ENCODE assay signal across 8 cellular contexts in genomic region chr5:163460562-163461176, GRCh38. TPM values are rescaled to one million over a fixed set of nuclear protein-coding genes. Genes with fewer than 3 reads are reported as not detected.
DNase-seq lines count a peak whose midpoint lies in the region; ATAC-seq and TF ChIP-seq lines count a peak whose summit lies in the region.

Gene HMMR, plus strand, starts transcription at chr5:163460632. Its CDS starts 61 bp downstream, at chr5:163460693.

- ATAC-seq in activated T-helper 17 cell treated with anti-CD3 and anti-CD28 coated beads, Interleukin-2, amount 50 U/mL, for 72 hours (replicated peaks): no peak
- ATAC-seq in HG03159 (IDR thresholded peaks at IDR 0.05; ENCODE audit: unreplicated experiment): no peak

- H3K27me3 ChIP-seq in cardiac muscle cell (no peaks in the 10 kb centered on the region), MM.1S (replicated peaks; ENCODE audit: insufficient read depth, low read length) (no peaks in the 10 kb centered on the region)

- no peaks in the 10 kb centered on the region for H3K9me2 ChIP-seq in MM.1S (replicated peaks; ENCODE audit: insufficient read depth, low read length)

- H3K9me3 ChIP-seq in cardiac muscle cell (ENCODE audit: low read depth): no peaks in the 10 kb centered on the region
- no peaks in the 10 kb centered on the region for H3K9me3 ChIP-seq in MM.1S (replicated peaks; ENCODE audit: insufficient read depth, low read length)
- H3K9me3 ChIP-seq in iPS-18c (ENCODE audit: control insufficient read depth, insufficient read depth, low read length): no peaks in the 10 kb centered on the region

- H3K27ac ChIP-seq in cardiac muscle cell: peak within 1 kb of the TSS; percentile 98
- peak within 1 kb of the TSS; percentile 98 for H3K27ac ChIP-seq in MM.1S (ENCODE audit: low read length)
- H3K27ac ChIP-seq in substantia nigra (ENCODE audit: low read depth, low read length, poor library complexity, severe bottlenecking): peak within 1 kb of the TSS; percentile 95

- H3K36me3 ChIP-seq in cardiac muscle cell: no peaks in the 10 kb centered on the region
- H3K36me3 ChIP-seq in MM.1S (replicated peaks; ENCODE audit: insufficient read depth, low read length): no peaks in the 10 kb centered on the region; the same call in 1 of the 2 replicates

- H3K36me3 Mint-ChIP-seq in activated T-helper 17 cell treated with anti-CD3 and anti-CD28 coated beads, Interleukin-2, amount 50 U/mL, for 72 hours (ENCODE audit: low read depth): peaks cover 57% of the 10 kb centered on the region

- TF ChIP-seq CTCF in cardiac muscle cell (IDR thresholded peaks at IDR 0.05; ENCODE audit: low read depth, low read length) (no peak), MM.1S (IDR thresholded peaks at IDR 0.05; ENCODE audit: low read length) (no peak)

- DNase-seq in cardiac muscle cell (ENCODE audit: low read depth in 1 of 2, low spot score in 1 of 2) (peak; percentile 32 to 60), cardiac septum (ENCODE audit: low spot score) (no peak), MM.1S (peak; percentile 33), substantia nigra (lab: John Stamatoyannopoulos, UW) (peak in 1 of 49 donors; percentile 40), iPS-NIHi11 (ENCODE audit: low spot score) (no peak)

- peaks cover 65% of the 10 kb centered on the region for H3K79me2 ChIP-seq in MM.1S (ENCODE audit: low read length)

- peak within 1 kb of the TSS; percentile 99 for H3K27ac Mint-ChIP-seq in activated T-helper 17 cell treated with anti-CD3 and anti-CD28 coated beads, Interleukin-2, amount 50 U/mL, for 72 hours

- no peaks in the 10 kb centered on the region for H3K27me3 Mint-ChIP-seq in activated T-helper 17 cell treated with anti-CD3 and anti-CD28 coated beads, Interleukin-2, amount 50 U/mL, for 72 hours

- peaks cover 33% of the 10 kb centered on the region for H3F3A ChIP-seq in MM.1S (ENCODE audit: insufficient read depth, low read length)

- peaks cover 9% of the 10 kb centered on the region for H3K4me1 Mint-ChIP-seq in activated T-helper 17 cell treated with anti-CD3 and anti-CD28 coated beads, Interleukin-2, amount 50 U/mL, for 72 hours

- peak within 1 kb of the TSS; percentile 97 for H3K4me3 Mint-ChIP-seq in activated T-helper 17 cell treated with anti-CD3 and anti-CD28 coated beads, Interleukin-2, amount 50 U/mL, for 72 hours

- peaks cover 11% of the 10 kb centered on the region for H3K4me1 ChIP-seq in cardiac muscle cell (ENCODE audit: low read depth)
- H3K4me1 ChIP-seq in MM.1S (ENCODE audit: low read length): no peaks in the 10 kb centered on the region

- H3K4me2 ChIP-seq in MM.1S (ENCODE audit: low read depth, low read length): peak within 1 kb of the TSS; percentile 86

- peak within 1 kb of the TSS; percentile 97 for H3K9ac ChIP-seq in MM.1S (ENCODE audit: low read length)

- H3K4me3 ChIP-seq in cardiac muscle cell: peak within 1 kb of the TSS; percentile 51
- peak within 1 kb of the TSS; percentile 94 for H3K4me3 ChIP-seq in MM.1S (ENCODE audit: low read length)
- peak within 1 kb of the TSS; percentile 92 for H3K4me3 ChIP-seq in iPS-18c (ENCODE audit: insufficient read depth, low read depth, low read length)

- no peaks in the 10 kb centered on the region for H4K20me1 ChIP-seq in MM.1S (ENCODE audit: insufficient read depth, low read length)

- H2AFZ ChIP-seq in MM.1S (ENCODE audit: low read length): peak within 1 kb of the TSS; percentile 91

- no peaks in the 10 kb centered on the region for H3K9me3 Mint-ChIP-seq in activated T-helper 17 cell treated with anti-CD3 and anti-CD28 coated beads, Interleukin-2, amount 50 U/mL, for 72 hours

- intact Hi-C loops in cardiac septum (cut with DNase I): loop anchor here (2.0 kb wide), 1 partner anchor 44 kb away; the partner anchor contains the start of gene MAT2B

RNA-seq across cellular contexts. Expression of gene HMMR, which starts in this region (rescaled TPM):
- total RNA-seq in cardiac muscle cell: 7.8 and 46.5 TPM in 2 replicates
- polyA plus RNA-seq in cardiac muscle cell: 7.8 and 36.2 TPM in 2 replicates
- 0.46 TPM for total RNA-seq in cardiac septum
- 10 to 100 TPM; 68.0 to 79.8 TPM for total RNA-seq in activated T-helper 17 cell treated with anti-CD3 and anti-CD28 coated beads, Interleukin-2, amount 50 U/mL, for 72 hours

Comparison
In these comparisons a context has a peak if more than half of its experiments do, and no peak if none do; other contexts are left out.
1. DNase-seq: peak in cardiac muscle cell (2 of 2) and MM.1S (single experiment); none in cardiac septum (single experiment) and iPS-NIHi11 (single experiment).
2. Peak in every context shown above with its lines, with median percentiles within 50 percentile points of each other: H3K27ac ChIP-seq and H3K4me3 ChIP-seq.